ENCODE assay signal across 8 cellular contexts in the genomic region with DNA sequence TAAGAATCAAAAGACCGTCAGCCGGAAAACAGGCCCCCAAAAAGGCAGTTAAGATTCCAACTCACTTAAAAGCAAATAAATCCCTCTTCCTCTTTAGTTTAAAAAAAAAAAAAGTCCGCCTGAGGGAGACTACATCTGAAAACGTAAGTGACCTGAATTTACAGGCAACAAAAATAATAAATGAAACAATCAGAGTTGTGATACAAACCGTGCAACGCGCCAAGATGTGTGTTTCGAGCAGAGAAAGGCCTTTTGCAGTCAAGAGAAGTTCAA. TPM values are rescaled to one million over a fixed set of nuclear protein-coding genes. Genes with fewer than 3 reads are reported as not detected.
DNase-seq lines count a peak whose midpoint lies in the region; ATAC-seq and TF ChIP-seq lines count a peak whose summit lies in the region.

No MANE protein-coding gene starts in this region.

- in situ Hi-C loops in brain microvascular endothelial cell (cut with HindIII; ENCODE audit: low pct_ligation_motif_present, low sequenced_read_pairs), result no loop called here

- H3K4me3 ChIP-seq in left ventricle myocardium inferior, result peak overlapping the region; percentile 95
- H3K4me3 ChIP-seq in brain microvascular endothelial cell (ENCODE audit: low read depth, low read length), result peak overlapping the region; percentile 84
- H3K4me3 ChIP-seq in mesodermal cell (ENCODE audit: extremely low read depth, insufficient read depth, low read length, poor library complexity, severe bottlenecking), result peak overlapping the region; percentile 97

- H3K9me3 ChIP-seq in left ventricle myocardium inferior (replicated peaks) (no peaks in the 10 kb centered on the region), mesodermal cell (ENCODE audit: control insufficient read depth, low read length) (no peaks in the 10 kb centered on the region)

- intact Hi-C loops in left ventricle myocardium inferior (cut with micrococcal nuclease), result no loop called here
- intact Hi-C loops in Right ventricle myocardium superior (cut with DNase I), result no loop called here

- H3K4me1 ChIP-seq in left ventricle myocardium inferior (peaks cover 74% of the 10 kb centered on the region), mesodermal cell (ENCODE audit: control insufficient read depth, insufficient read depth, low read length, poor library complexity, severe bottlenecking) (peaks cover 8% of the 10 kb centered on the region)

- no peak for ATAC-seq in Right ventricle myocardium superior (ENCODE audit: poor library complexity)
- ATAC-seq in HG03457 (IDR thresholded peaks at IDR 0.05; ENCODE audit: unreplicated experiment), result no peak

- no peaks in the 10 kb centered on the region for H3K27me3 ChIP-seq in left ventricle myocardium inferior (ENCODE audit: low read depth)
- H3K27me3 ChIP-seq in brain microvascular endothelial cell (replicated peaks), result no peaks in the 10 kb centered on the region

- peak overlapping the region; percentile 100 for H3K27ac ChIP-seq in left ventricle myocardium inferior (replicated peaks)
- H3K27ac ChIP-seq in brain microvascular endothelial cell, result peak overlapping the region; percentile 91
- H3K27ac ChIP-seq in mesodermal cell (ENCODE audit: low read depth, low read length, severe bottlenecking), result peak overlapping the region; percentile 97

- no peak for DNase-seq in left ventricle myocardium inferior
- DNase-seq in Right ventricle myocardium superior, result no peak
- no peak for DNase-seq in brain microvascular endothelial cell
- no peak for DNase-seq in Ammon's horn (ENCODE audit: low spot score)
- DNase-seq in NCI-H2196 (lab: John Stamatoyannopoulos, UW; ENCODE audit: unreplicated experiment), result no peak
- no peak for DNase-seq in NCI-H1105 treated with DMSO at 0.1 percent for 48 hours (lab: John Stamatoyannopoulos, UW)

- no peaks in the 10 kb centered on the region for H3K36me3 ChIP-seq in left ventricle myocardium inferior
- H3K36me3 ChIP-seq in brain microvascular endothelial cell (replicated peaks), result no peaks in the 10 kb centered on the region
- H3K36me3 ChIP-seq in mesodermal cell (ENCODE audit: control insufficient read depth, insufficient read depth, low read length), result peaks cover 8% of the 10 kb centered on the region

- 0% methylated on average over 6 of the region's 8 CpGs for WGBS in mesodermal cell (ENCODE audit: insufficient coverage in 2 of 2), 2 experiments

- no peak for TF ChIP-seq CTCF in left ventricle myocardium inferior (IDR thresholded peaks at IDR 0.05; ENCODE audit: borderline replicate concordance)
- no peak for TF ChIP-seq CTCF in brain microvascular endothelial cell (IDR thresholded peaks at IDR 0.05; ENCODE audit: low read depth, low read length, missing control alignments)

RNA-seq across cellular contexts. Expression of a gene that starts 1.1 kb away (rescaled TPM):
- total RNA-seq in left ventricle myocardium inferior, result 23.7 TPM
- 25.1 TPM for total RNA-seq in Right ventricle myocardium superior
- polyA plus RNA-seq in mesodermal cell (2013, experiment 1 of 2), result 31.7 TPM
- polyA plus RNA-seq in mesodermal cell (2013, experiment 2 of 2), result 27.1 TPM
